ENCODE assay signal across 8 cellular contexts in the genomic region with DNA sequence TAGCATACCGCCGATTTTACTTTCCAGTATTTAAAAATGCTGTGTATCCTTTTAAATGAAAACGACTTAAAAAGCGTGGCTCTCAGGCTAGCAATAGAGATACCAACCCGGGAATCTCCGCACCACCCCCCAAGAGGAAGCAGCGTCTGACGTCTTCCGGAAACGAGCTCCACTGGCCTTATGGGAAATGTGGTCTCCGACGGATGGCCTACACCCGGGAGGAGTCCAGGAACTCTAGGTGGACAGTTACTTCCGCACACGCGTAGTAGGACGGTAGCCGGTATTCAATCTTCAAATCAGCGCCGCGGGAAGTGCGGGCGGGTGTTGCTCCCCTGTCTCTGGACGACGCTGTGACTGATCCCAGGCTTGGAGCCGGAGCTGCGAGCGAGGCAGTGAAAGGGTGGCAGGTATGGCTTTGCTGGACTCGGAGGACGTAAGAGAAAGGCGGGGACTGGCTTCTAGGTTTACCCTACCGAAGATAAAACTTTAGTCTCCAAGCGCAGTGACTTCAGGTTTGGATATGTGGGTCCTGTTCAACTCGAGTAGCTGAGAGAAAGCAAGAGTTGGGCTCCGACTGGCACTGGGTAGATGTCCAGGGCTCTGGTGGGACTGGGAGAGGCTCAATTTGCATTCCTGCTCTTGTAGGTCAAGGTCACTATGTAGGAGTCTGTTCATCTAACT. TPM values are rescaled to one million over a fixed set of nuclear protein-coding genes. Genes with fewer than 3 reads are reported as not detected.
DNase-seq lines count a peak whose midpoint lies in the region; ATAC-seq and TF ChIP-seq lines count a peak whose summit lies in the region.

TSS of gene ZNF684 (plus strand) at position 257 of the 681 bp plus-strand sequence. CDS start 1,530 bp downstream, outside the sequence.

- H3K36me3 ChIP-seq in HUES48 (ENCODE audit: control insufficient read depth, insufficient read depth, low read length) (0 out of 2 replicates have a peak, but pooled peaks cover 6% of the 10 kb centered on the region), NT2/D1 (ENCODE audit: insufficient read depth, insufficient read length, low read length) (peaks cover 14% of the 10 kb centered on the region)

- H3K9ac ChIP-seq in HUES48 (ENCODE audit: low read depth, low read length) (peak within 1 kb of the TSS; percentile 90), NT2/D1 (ENCODE audit: insufficient read length, low read depth) (peak within 1 kb of the TSS; percentile 96)

- DNase-seq in Caki2 (ENCODE audit: low read depth) (peak; percentile 89), NT2/D1 (ENCODE audit: low read depth, low spot score) (peak; percentile 95), endothelial cell (ENCODE audit: low spot score) (peak; percentile 74), midbrain (lab: John Stamatoyannopoulos, UW) (peak; percentile 95)
- DNase-seq in activated CD8-positive, alpha-beta memory T cell treated with anti-CD3 and anti-CD28 coated beads, Interleukin-2, amount 50 U/mL, for 24 hours (ENCODE audit: extremely low read depth) = peak; percentile 70
- peak; percentile 79 for DNase-seq in stimulated activated CD8-positive, alpha-beta memory T cell treated with anti-CD3 and anti-CD28 coated beads, Interleukin-15, amount 100 ng/mL, for 48 hours (ENCODE audit: low read depth in 2 of 2)

- H3K27ac ChIP-seq in HUES48 (ENCODE audit: low read depth, low read length) = peak within 1 kb of the TSS; percentile 78

- in situ Hi-C loops in Caki2 (cut with HindIII; ENCODE audit: low pct_unique_long_range_greater_than_20kb, low sequenced_read_pairs) = no loop called here

- peak within 1 kb of the TSS; percentile 99 for H3K4me3 Mint-ChIP-seq in endothelial cell (ENCODE audit: unreplicated experiment)

- 0 out of 2 replicates have a peak, but pooled peaks cover 6% of the 10 kb centered on the region for H3K4me1 ChIP-seq in HUES48 (ENCODE audit: control insufficient read depth, insufficient read depth, low read length)
- H3K4me1 ChIP-seq in NT2/D1 (ENCODE audit: insufficient read depth, insufficient read length) = no peaks in the 10 kb centered on the region

- H3K4me3 ChIP-seq in HUES48 (ENCODE audit: low read depth, low read length) = peak within 1 kb of the TSS; percentile 84
- peak within 1 kb of the TSS; percentile 90 for H3K4me3 ChIP-seq in NT2/D1 (ENCODE audit: insufficient read length, low read depth)

- H3K27ac Mint-ChIP-seq in endothelial cell (ENCODE audit: unreplicated experiment) = peak within 1 kb of the TSS; percentile 98

- H3K27me3 ChIP-seq in HUES48 (ENCODE audit: control insufficient read depth, insufficient read depth, low read length) (no peaks in the 10 kb centered on the region), NT2/D1 (ENCODE audit: insufficient read depth, insufficient read length) (no peaks in the 10 kb centered on the region)

- peaks cover 2% of the 10 kb centered on the region for H3K27me3 Mint-ChIP-seq in endothelial cell (ENCODE audit: unreplicated experiment)

- no peak for TF ChIP-seq CTCF in endothelial cell (IDR thresholded peaks at IDR 0.05; ENCODE audit: unreplicated experiment)

- peaks cover 4% of the 10 kb centered on the region for H3K36me3 Mint-ChIP-seq in endothelial cell (ENCODE audit: low read depth, unreplicated experiment)

- peaks cover 18% of the 10 kb centered on the region for H3K4me1 Mint-ChIP-seq in endothelial cell (ENCODE audit: unreplicated experiment)

- peak; percentile 93 for ATAC-seq in GM21390 (IDR thresholded peaks at IDR 0.05; ENCODE audit: unreplicated experiment)

- H3K9me3 ChIP-seq in HUES48 (ENCODE audit: control insufficient read depth, insufficient read depth, low read length) (no peaks in the 10 kb centered on the region), NT2/D1 (ENCODE audit: insufficient read depth, low read length) (no peaks in the 10 kb centered on the region)

- H3K9me3 Mint-ChIP-seq in endothelial cell (ENCODE audit: unreplicated experiment) = no peaks in the 10 kb centered on the region

RNA-seq across cellular contexts. Expression of gene ZNF684, which starts in this region (rescaled TPM):
- 1.8 and 3.0 TPM in 2 replicates for total RNA-seq in Caki2 (2014; rRNA removed; shearing (Covaris generic); ENCODE audit: low replicate concordance)
- total RNA-seq in endothelial cell (ENCODE audit: unreplicated experiment) = 4.3 TPM

Comparison
In these comparisons a context has a peak if more than half of its experiments do, and no peak if none do; other contexts are left out.
1. Peak in every context shown above with its lines: DNase-seq, ATAC-seq, H3K4me3 ChIP-seq and H3K27ac ChIP-seq.